ENCODE assay signal across 9 cellular contexts in genomic region chr5:10329808-10330481, GRCh38. TPM values are rescaled to one million over a fixed set of nuclear protein-coding genes. Genes with fewer than 3 reads are reported as not detected.
DNase-seq lines count a peak whose midpoint lies in the region; ATAC-seq and TF ChIP-seq lines count a peak whose summit lies in the region.
"Had no signal": no experiment of that assay in that cellular context is flagged by ENCODE, and none has a peak within 500 bp of the region (broad histone marks: within the 10 kb centered on the region; RNA-seq: fewer than 3 reads in every experiment).

No MANE protein-coding gene starts in this region.

- H3K36me3 ChIP-seq in heart right ventricle (no peaks in the 10 kb centered on the region), skeletal muscle tissue (ENCODE audit: control insufficient read depth in 3 of 3, insufficient read depth in 3 of 3, low read length in 3 of 3) (no peaks in the 10 kb centered on the region)

- no peak overlapping the region for H3K27ac Mint-ChIP-seq in stimulated activated naive CD8-positive, alpha-beta T cell treated with anti-CD3 and anti-CD28 coated beads, Interleukin-15, amount 100 ng/mL, for 72 hours

- H3K27me3 ChIP-seq in heart right ventricle = peaks cover 0 to 34% (median 13%) of the 10 kb centered on the region in 7 donors
- no peaks in the 10 kb centered on the region for H3K27me3 ChIP-seq in skeletal muscle tissue (ENCODE audit: control insufficient read depth in 3 of 3, insufficient read depth in 3 of 3, low read length in 3 of 3)

- H3K9me3 Mint-ChIP-seq in stimulated activated naive CD8-positive, alpha-beta T cell treated with anti-CD3 and anti-CD28 coated beads, Interleukin-15, amount 100 ng/mL, for 72 hours = no peaks in the 10 kb centered on the region

- intact Hi-C loops in heart right ventricle (cut with DNase I) = loop anchor here in 1 of 10 donors (10.0 kb wide), 1 partner anchor 45 kb away; no protein-coding TSS in a partner anchor

- H3K27ac ChIP-seq in heart right ventricle (peak overlapping the region; percentile 2 to 90 (median 76)), skeletal muscle tissue (ENCODE audit: low read depth, low read length) (peak overlapping the region; percentile 32)

- H3K9me3 ChIP-seq in heart right ventricle = no peaks in the 10 kb centered on the region
- no peaks in the 10 kb centered on the region for H3K9me3 ChIP-seq in skeletal muscle tissue (ENCODE audit: control insufficient read depth in 3 of 3, low read length in 3 of 3)

- peak; percentile 51 for DNase-seq in ELR (ENCODE audit: low read depth)
- DNase-seq in amniotic epithelial cell (ENCODE audit: low read depth) = peak; percentile 83
- DNase-seq in heart right ventricle = peak; percentile 45 to 49
- no peak for DNase-seq in activated naive CD4-positive, alpha-beta T cell (lab: John Stamatoyannopoulos, UW)
- DNase-seq in stimulated activated naive CD8-positive, alpha-beta T cell treated with anti-CD3 and anti-CD28 coated beads, Interleukin-15, amount 100 ng/mL, for 72 hours = no peak
- no peak for DNase-seq in CD1c-positive myeloid dendritic cell (ENCODE audit: extremely low spot score)
- DNase-seq: DND-41 had no signal

- no peak for TF ChIP-seq CTCF in heart right ventricle (IDR thresholded peaks at IDR 0.05)

- H3K9ac ChIP-seq in skeletal muscle tissue (ENCODE audit: low read depth in 1 of 3, low read length in 3 of 3) = no peak overlapping the region

- H3K4me3 ChIP-seq in heart right ventricle = no peak overlapping the region
- H3K4me3 ChIP-seq in skeletal muscle tissue (ENCODE audit: low read length in 3 of 3) = peak overlapping the region in 2 of 3 donors; percentile 6 to 18

- peaks cover 52% of the 10 kb centered on the region for H3K27me3 Mint-ChIP-seq in stimulated activated naive CD8-positive, alpha-beta T cell treated with anti-CD3 and anti-CD28 coated beads, Interleukin-15, amount 100 ng/mL, for 72 hours

- ATAC-seq in heart right ventricle (peak; percentile 3 to 50 (median 34)), GM18498 (IDR thresholded peaks at IDR 0.05; ENCODE audit: unreplicated experiment) (no peak)
- ATAC-seq in stimulated activated naive CD8-positive, alpha-beta T cell treated with anti-CD3 and anti-CD28 coated beads, Interleukin-15, amount 100 ng/mL, for 72 hours = no peak

- peaks cover 10 to 60% (median 45%) of the 10 kb centered on the region in 9 donors for H3K4me1 ChIP-seq in heart right ventricle
- peaks cover 37 to 45% (median 43%) of the 10 kb centered on the region in 3 donors for H3K4me1 ChIP-seq in skeletal muscle tissue (ENCODE audit: control insufficient read depth in 3 of 3, insufficient read depth in 3 of 3, low read length in 3 of 3)

- WGBS in heart right ventricle, 2 donors = 37 to 60% methylated on average over 7 of the region's 7 CpGs

- H3K4me1 Mint-ChIP-seq in stimulated activated naive CD8-positive, alpha-beta T cell treated with anti-CD3 and anti-CD28 coated beads, Interleukin-15, amount 100 ng/mL, for 72 hours = peaks cover 11% of the 10 kb centered on the region

- no peak overlapping the region for H3K4me3 Mint-ChIP-seq in stimulated activated naive CD8-positive, alpha-beta T cell treated with anti-CD3 and anti-CD28 coated beads, Interleukin-15, amount 100 ng/mL, for 72 hours

RNA-seq across cellular contexts. Expression of gene CMBL, which starts 22.2 kb away (rescaled TPM):
- total RNA-seq in heart right ventricle (10 to 100 TPM; 32.2 to 53.4 (median 45.3) TPM), skeletal muscle tissue (34.4 TPM)
- 10 to 100 TPM; 12.0 to 24.3 TPM for polyA plus RNA-seq in heart right ventricle

RNA-seq across cellular contexts. Expression of gene MARCHF6, which starts 23.6 kb away (rescaled TPM):
- total RNA-seq in heart right ventricle = 100 to 1,000 TPM; 169 to 210 (median 185) TPM
- 100 to 1,000 TPM in 1 of 2 donors, 10 to 100 TPM in 1; 30.4 to 137 TPM for polyA plus RNA-seq in heart right ventricle
- total RNA-seq in skeletal muscle tissue = 110 TPM

Comparison
In these comparisons a context has a peak if more than half of its experiments do, and no peak if none do; other contexts are left out.
1. DNase-seq: peak in ELR (single experiment), amniotic epithelial cell (single experiment) and heart right ventricle (2 of 2); none in activated naive CD4-positive, alpha-beta T cell (0 of 4), stimulated activated naive CD8-positive, alpha-beta T cell treated with anti-CD3 and anti-CD28 coated beads, Interleukin-15, amount 100 ng/mL, for 72 hours (0 of 2) and CD1c-positive myeloid dendritic cell (single experiment).
2. ATAC-seq: peak in heart right ventricle (8 of 8); none in stimulated activated naive CD8-positive, alpha-beta T cell treated with anti-CD3 and anti-CD28 coated beads, Interleukin-15, amount 100 ng/mL, for 72 hours (single experiment) and GM18498 (single experiment).
3. H3K4me3 ChIP-seq: peak in skeletal muscle tissue (2 of 3); none in heart right ventricle (0 of 10).